In genomic region chr13:49098771-49099512, GRCh38 we compare ENCODE assay signal across 8 cellular contexts.
DNase-seq lines count a peak whose midpoint lies in the region; ATAC-seq lines count a peak whose summit lies in the region.

No MANE protein-coding gene starts in this region.

- ATAC-seq in stimulated activated naive B cell treated with anti-CD40 and anti-IgM and Interleukin-4, amounts not matched to agents 10 μg/mL and 1 μg/mL and 100 μg/mL, for 72 hours (replicated peaks) = peak; percentile 38 to 52
- no peak for ATAC-seq in GM18519 (IDR thresholded peaks at IDR 0.05; ENCODE audit: low FRiP score, unreplicated experiment)

- H3K9me3 Mint-ChIP-seq in stimulated activated naive B cell treated with anti-CD40 and anti-IgM and Interleukin-4, amounts not matched to agents 10 μg/mL and 1 μg/mL and 100 μg/mL, for 72 hours = no peaks in the 10 kb centered on the region
- H3K9me3 Mint-ChIP-seq in activated T-helper 1 cell treated with anti-CD3 and anti-CD28 coated beads, Interleukin-12 subunit alpha, Interleukin-12 subunit beta, Interleukin-2, Interleukin-4 antibody, amounts not matched to agents 30 ng/mL and 10 ng/mL and 1 ng/mL, durations not matched to agents 14 hours and 24 hours and 36 hours = no peaks in the 10 kb centered on the region

- H3K36me3 Mint-ChIP-seq in stimulated activated naive B cell treated with anti-CD40 and anti-IgM and Interleukin-4, amounts not matched to agents 10 μg/mL and 1 μg/mL and 100 μg/mL, for 72 hours = peaks cover 4 to 16% of the 10 kb centered on the region in 2 donors
- peaks cover 7% of the 10 kb centered on the region for H3K36me3 Mint-ChIP-seq in activated T-helper 1 cell treated with anti-CD3 and anti-CD28 coated beads, Interleukin-12 subunit alpha, Interleukin-12 subunit beta, Interleukin-2, Interleukin-4 antibody, amounts not matched to agents 30 ng/mL and 10 ng/mL and 1 ng/mL, durations not matched to agents 14 hours and 24 hours and 36 hours (ENCODE audit: low read depth)

- H3K4me1 Mint-ChIP-seq in stimulated activated naive B cell treated with anti-CD40 and anti-IgM and Interleukin-4, amounts not matched to agents 10 μg/mL and 1 μg/mL and 100 μg/mL, for 72 hours = peaks cover 16 to 26% of the 10 kb centered on the region in 2 donors
- H3K4me1 Mint-ChIP-seq in activated T-helper 1 cell treated with anti-CD3 and anti-CD28 coated beads, Interleukin-12 subunit alpha, Interleukin-12 subunit beta, Interleukin-2, Interleukin-4 antibody, amounts not matched to agents 30 ng/mL and 10 ng/mL and 1 ng/mL, durations not matched to agents 14 hours and 24 hours and 36 hours (ENCODE audit: low read depth) = peaks cover 18% of the 10 kb centered on the region

- intact Hi-C loops in activated T-helper 1 cell treated with anti-CD3 and anti-CD28 coated beads, Interleukin-12 subunit alpha, Interleukin-12 subunit beta, Interleukin-2, Interleukin-4 antibody, amounts not matched to agents 30 ng/mL and 10 ng/mL and 1 ng/mL, durations not matched to agents 14 hours and 24 hours and 36 hours (cut with micrococcal nuclease) = loop anchor here (1.0 to 5.0 kb wide), 2 partner anchors 182 to 508 kb away; no protein-coding TSS in a partner anchor

- no peaks in the 10 kb centered on the region for H3K27me3 Mint-ChIP-seq in stimulated activated naive B cell treated with anti-CD40 and anti-IgM and Interleukin-4, amounts not matched to agents 10 μg/mL and 1 μg/mL and 100 μg/mL, for 72 hours
- H3K27me3 Mint-ChIP-seq in activated T-helper 1 cell treated with anti-CD3 and anti-CD28 coated beads, Interleukin-12 subunit alpha, Interleukin-12 subunit beta, Interleukin-2, Interleukin-4 antibody, amounts not matched to agents 30 ng/mL and 10 ng/mL and 1 ng/mL, durations not matched to agents 14 hours and 24 hours and 36 hours (ENCODE audit: insufficient read depth) = no peaks in the 10 kb centered on the region

- H3K27ac Mint-ChIP-seq in stimulated activated naive B cell treated with anti-CD40 and anti-IgM and Interleukin-4, amounts not matched to agents 10 μg/mL and 1 μg/mL and 100 μg/mL, for 72 hours = peak overlapping the region; percentile 11
- no peak overlapping the region for H3K27ac Mint-ChIP-seq in activated T-helper 1 cell treated with anti-CD3 and anti-CD28 coated beads, Interleukin-12 subunit alpha, Interleukin-12 subunit beta, Interleukin-2, Interleukin-4 antibody, amounts not matched to agents 30 ng/mL and 10 ng/mL and 1 ng/mL, durations not matched to agents 14 hours and 24 hours and 36 hours

- H3K4me3 Mint-ChIP-seq in stimulated activated naive B cell treated with anti-CD40 and anti-IgM and Interleukin-4, amounts not matched to agents 10 μg/mL and 1 μg/mL and 100 μg/mL, for 72 hours = no peak overlapping the region
- no peak overlapping the region for H3K4me3 Mint-ChIP-seq in activated T-helper 1 cell treated with anti-CD3 and anti-CD28 coated beads, Interleukin-12 subunit alpha, Interleukin-12 subunit beta, Interleukin-2, Interleukin-4 antibody, amounts not matched to agents 30 ng/mL and 10 ng/mL and 1 ng/mL, durations not matched to agents 14 hours and 24 hours and 36 hours

- peak; percentile 7 for DNase-seq in NCI-H82 (lab: John Stamatoyannopoulos, UW)
- DNase-seq in NCI-H82 treated with DMSO at 0.1 percent for 48 hours (lab: John Stamatoyannopoulos, UW; ENCODE audit: unreplicated experiment) = no peak
- peak; percentile 42 for DNase-seq in RPMI7951 (ENCODE audit: low read depth)
- DNase-seq in glomerular visceral epithelial cell (ENCODE audit: extremely low spot score) = peak; percentile 24
- DNase-seq in stimulated activated naive B cell treated with anti-CD40 and anti-IgM and Interleukin-4, amounts not matched to agents 10 μg/mL and 1 μg/mL and 100 μg/mL, for 72 hours = no peak
- no peak for DNase-seq in activated T-helper 1 cell treated with anti-CD3 and anti-CD28 coated beads, Interleukin-12 subunit alpha, Interleukin-12 subunit beta, Interleukin-2, Interleukin-4 antibody, amounts not matched to agents 30 ng/mL and 10 ng/mL and 1 ng/mL, durations not matched to agents 14 hours and 24 hours and 36 hours (ENCODE audit: low spot score)
- DNase-seq in COLO668 (lab: John Stamatoyannopoulos, UW; ENCODE audit: unreplicated experiment) = no peak

Comparison
In these comparisons a context has a peak if more than half of its experiments do, and no peak if none do; other contexts are left out.
1. DNase-seq: peak in NCI-H82 (single experiment), RPMI7951 (single experiment) and glomerular visceral epithelial cell (single experiment); none in NCI-H82 treated with DMSO at 0.1 percent for 48 hours (single experiment), stimulated activated naive B cell treated with anti-CD40 and anti-IgM and Interleukin-4, amounts not matched to agents 10 μg/mL and 1 μg/mL and 100 μg/mL, for 72 hours (single experiment), activated T-helper 1 cell treated with anti-CD3 and anti-CD28 coated beads, Interleukin-12 subunit alpha, Interleukin-12 subunit beta, Interleukin-2, Interleukin-4 antibody, amounts not matched to agents 30 ng/mL and 10 ng/mL and 1 ng/mL, durations not matched to agents 14 hours and 24 hours and 36 hours (single experiment) and COLO668 (single experiment).